12 cellular contexts compared by ENCODE assay signal in genomic region chr2:181779288-181779871, GRCh38.
DNase-seq lines count a peak whose midpoint lies in the region; ATAC-seq and TF ChIP-seq lines count a peak whose summit lies in the region.
"Had no signal": no experiment of that assay in that cellular context is flagged by ENCODE, and none has a peak within 500 bp of the region (broad histone marks: within the 10 kb centered on the region; RNA-seq: fewer than 3 reads in every experiment).

No MANE protein-coding gene starts in this region.

- no peaks in the 10 kb centered on the region for H4K20me1 ChIP-seq in DND-41 (ENCODE audit: insufficient read depth, low read length)
- no peaks in the 10 kb centered on the region for H4K20me1 ChIP-seq in OCI-LY3 (ENCODE audit: insufficient read depth, low read length)
- no peaks in the 10 kb centered on the region for H4K20me1 ChIP-seq in GM23248 (ENCODE audit: insufficient read depth)

- intact Hi-C loops in ascending aorta (cut with DNase I) = no loop called here

- H3K27me3 ChIP-seq in DND-41 (ENCODE audit: insufficient read depth, low read length, poor library complexity) (no peaks in the 10 kb centered on the region), OCI-LY3 (ENCODE audit: low read depth, low read length) (no peaks in the 10 kb centered on the region), GM23248 (replicated peaks; ENCODE audit: insufficient read depth) (no peaks in the 10 kb centered on the region), ascending aorta (no peaks in the 10 kb centered on the region)
- H3K27me3 ChIP-seq: BE2C, cardiac muscle cell had no signal

- whole genome bisulfite sequencing in GM23248 (ENCODE audit: low coverage in 1 of 2, low lambda C conversion rate in 2 of 2, missing lambda C conversion rate in 2 of 2), 2 experiments = 46 to 50% methylated on average over 1 of the region's 1 CpG

- ATAC-seq in DND-41 (ENCODE audit: insufficient read depth, low read depth) (0 out of 3 replicates have a peak, but pooled peaks have one; percentile 30), GM21423 (IDR thresholded peaks at IDR 0.05; ENCODE audit: unreplicated experiment) (peak; percentile 34), HG03045 (IDR thresholded peaks at IDR 0.05; ENCODE audit: unreplicated experiment) (no peak)
- ATAC-seq: psoas muscle had no signal

- H3F3A ChIP-seq in GM23248 (ENCODE audit: insufficient read depth) = peaks cover 5% of the 10 kb centered on the region; the same call in 1 of the 2 replicates

- H3K4me2 ChIP-seq in DND-41 (ENCODE audit: insufficient read depth, low read length) (no peak overlapping the region), OCI-LY3 (ENCODE audit: low read length) (peak overlapping the region; percentile 7), GM23248 (ENCODE audit: unreplicated experiment) (no peak overlapping the region)

- no peak overlapping the region for H3K9ac ChIP-seq in DND-41 (ENCODE audit: low read depth, low read length)
- H3K9ac ChIP-seq in OCI-LY3 (ENCODE audit: low read length) = no peak overlapping the region
- no peak overlapping the region for H3K9ac ChIP-seq in GM23248

- H3K9me2 ChIP-seq in GM23248 (ENCODE audit: insufficient read depth) = no peaks in the 10 kb centered on the region

- H3K9me3 ChIP-seq in DND-41 (ENCODE audit: insufficient read depth, low read length, severe bottlenecking) (no peaks in the 10 kb centered on the region), OCI-LY3 (ENCODE audit: insufficient read depth, low read length) (no peaks in the 10 kb centered on the region), GM23248 (ENCODE audit: low read depth) (no peaks in the 10 kb centered on the region), ascending aorta (no peaks in the 10 kb centered on the region)
- H3K9me3 ChIP-seq: BE2C, psoas muscle had no signal

- peak overlapping the region; percentile 66 for H3K27ac ChIP-seq in DND-41 (ENCODE audit: low read length)
- no peak overlapping the region for H3K27ac ChIP-seq in OCI-LY3 (ENCODE audit: low read length)
- no peak overlapping the region for H3K27ac ChIP-seq in GM23248
- H3K27ac ChIP-seq in ascending aorta = no peak overlapping the region
- H3K27ac ChIP-seq: cardiac muscle cell, psoas muscle had no signal

- DNase-seq in DND-41 = no peak
- peak; percentile 72 for DNase-seq in left kidney (ENCODE audit: low read depth, low spot score)
- DNase-seq in 8988T = no peak
- no peak for DNase-seq in GM23248
- no peak for DNase-seq in ascending aorta (ENCODE audit: low spot score in 2 of 2)
- DNase-seq: BE2C, NCI-H1092, psoas muscle had no signal

- H3K79me2 ChIP-seq in DND-41 (ENCODE audit: insufficient read depth, low read length) (no peaks in the 10 kb centered on the region), OCI-LY3 (ENCODE audit: low read length) (no peaks in the 10 kb centered on the region), GM23248 (ENCODE audit: insufficient read depth) (no peaks in the 10 kb centered on the region)

- H3K4me1 ChIP-seq in DND-41 (ENCODE audit: insufficient read depth, low read length) (peaks cover 21% of the 10 kb centered on the region), OCI-LY3 (ENCODE audit: low read length) (peaks cover 35% of the 10 kb centered on the region), GM23248 (ENCODE audit: insufficient read depth) (peaks cover 19% of the 10 kb centered on the region), ascending aorta (peaks cover 0 to 7% of the 10 kb centered on the region in 2 donors)
- H3K4me1 ChIP-seq: BE2C, psoas muscle had no signal

- H3K4me3 ChIP-seq in DND-41 (ENCODE audit: low read depth in 1 of 2, low read length in 2 of 2) (no peak overlapping the region), OCI-LY3 (ENCODE audit: low read length) (no peak overlapping the region), GM23248 (no peak overlapping the region), ascending aorta (no peak overlapping the region)
- H3K4me3 ChIP-seq: cardiac muscle cell, psoas muscle had no signal

- peak overlapping the region; percentile 57; the same call in 1 of the 2 replicates for H2AFZ ChIP-seq in DND-41 (ENCODE audit: low read depth, low read length)
- H2AFZ ChIP-seq in OCI-LY3 (ENCODE audit: low read depth, low read length) = no peak overlapping the region; the same call in 1 of the 2 replicates
- no peak overlapping the region for H2AFZ ChIP-seq in GM23248

- H3K36me3 ChIP-seq in DND-41 (ENCODE audit: insufficient read depth, low read length) (no peaks in the 10 kb centered on the region), OCI-LY3 (replicated peaks; ENCODE audit: low read depth, low read length) (no peaks in the 10 kb centered on the region), GM23248 (ENCODE audit: low read depth) (no peaks in the 10 kb centered on the region), ascending aorta (no peaks in the 10 kb centered on the region)
- H3K36me3 ChIP-seq: BE2C, cardiac muscle cell had no signal

- in situ Hi-C loops in GM23248 (cut with MboI) = no loop called here

- no peak for TF ChIP-seq CTCF in DND-41 (IDR thresholded peaks at IDR 0.05; ENCODE audit: borderline replicate concordance, extremely low read depth, low read length, poor library complexity, severe bottlenecking)
- TF ChIP-seq CTCF in OCI-LY3 (IDR thresholded peaks at IDR 0.05; ENCODE audit: low read depth, low read length) = no peak
- no peak for TF ChIP-seq CTCF in ascending aorta (IDR thresholded peaks at IDR 0.05)
